In genomic region chr20:63734946-63735858, GRCh38 we compare ENCODE assay signal across 13 cellular contexts. TPM values are rescaled to one million over a fixed set of nuclear protein-coding genes. Genes with fewer than 3 reads are reported as not detected.
DNase-seq lines count a peak whose midpoint lies in the region; ATAC-seq and TF ChIP-seq lines count a peak whose summit lies in the region.
"Had no signal": no experiment of that assay in that cellular context is flagged by ENCODE, and none has a peak within 500 bp of the region (broad histone marks: within the 10 kb centered on the region; RNA-seq: fewer than 3 reads in every experiment).

No MANE protein-coding gene starts in this region.

- DNase-seq in NCI-H1694 (lab: John Stamatoyannopoulos, UW) (peak; percentile 5), NCI-H1694 treated with DMSO at 0.1 percent for 48 hours (lab: John Stamatoyannopoulos, UW) (no peak), H7 (peak; percentile 53), adrenal gland (peak in 5 of 7 donors; percentile 27 to 63 (median 42)), iPS-NIHi11 (ENCODE audit: low spot score) (no peak), SHP77 treated with DMSO at 0.1 percent for 48 hours (lab: John Stamatoyannopoulos, UW) (no peak)
- no peak for DNase-seq in naive thymus-derived CD8-positive, alpha-beta T cell
- DNase-seq: mesenchymal stem cell, NCI-H345, T-helper 9 cell, testis had no signal

- 65 to 79% (median 69%) methylated on average over 31 to 48 of the region's 48 CpGs for WGBS in adrenal gland, 4 donors

- peaks cover 23 to 26% of the 10 kb centered on the region in 2 donors for H3K4me1 ChIP-seq in adrenal gland (replicated peaks in 1 of 2)

- H3K4me1 Mint-ChIP-seq in naive thymus-derived CD8-positive, alpha-beta T cell: peaks cover 19 to 30% (median 29%) of the 10 kb centered on the region in 4 donors

- peaks cover 4% of the 10 kb centered on the region for H3K36me3 ChIP-seq in H7 (replicated peaks; ENCODE audit: control insufficient read depth, insufficient read depth, low read length)
- peaks cover 0 to 24% of the 10 kb centered on the region in 2 donors for H3K36me3 ChIP-seq in adrenal gland (replicated peaks in 1 of 2)

- H3K9me3 Mint-ChIP-seq in naive thymus-derived CD8-positive, alpha-beta T cell: no peaks in the 10 kb centered on the region

- no peak overlapping the region for H3K27ac ChIP-seq in adrenal gland
- H3K27ac ChIP-seq: pancreas, testis had no signal

- H3K27me3 Mint-ChIP-seq in naive thymus-derived CD8-positive, alpha-beta T cell: no peaks in the 10 kb centered on the region

- peaks cover 0 to 16% (median 0%) of the 10 kb centered on the region in 3 donors for H3K36me3 Mint-ChIP-seq in naive thymus-derived CD8-positive, alpha-beta T cell

- no peak overlapping the region for H3K4me3 ChIP-seq in H7 (ENCODE audit: insufficient read depth, low read depth, low read length)
- H3K4me3 ChIP-seq in adrenal gland: no peak overlapping the region
- H3K4me3 ChIP-seq: pancreas, testis had no signal

- peak in 1 of 6 experiments; percentile 2 for TF ChIP-seq CTCF in adrenal gland (IDR thresholded peaks at IDR 0.05)

- H3K27ac Mint-ChIP-seq in naive thymus-derived CD8-positive, alpha-beta T cell: peak overlapping the region in 8 of 10 donors; percentile 88 to 97 (median 94)

- POLR2A ChIA-PET in naive thymus-derived CD8-positive, alpha-beta T cell (lab: Charles Lee): interaction anchor here (0.5 to 10.0 kb wide), 16 partner anchors 10 to 520 kb away, joined by 3 to 162 read pairs (median 12); partner anchors contain the start of genes ARFRP1, GMEB2, PPDPF and PTK6

- H3K4me3 Mint-ChIP-seq in naive thymus-derived CD8-positive, alpha-beta T cell: peak overlapping the region in 8 of 10 donors; percentile 83 to 95 (median 90)

- TF ChIP-seq POLR2A in adrenal gland (IDR thresholded peaks at IDR 0.05): no peak

- 0 out of 2 replicates have a peak, but pooled peaks cover 2% of the 10 kb centered on the region for H3K27me3 ChIP-seq in H7 (ENCODE audit: control insufficient read depth, insufficient read depth, low read length)
- H3K27me3 ChIP-seq in adrenal gland: no peaks in the 10 kb centered on the region
- H3K27me3 ChIP-seq: pancreas, testis had no signal

- intact Hi-C loops in adrenal gland (cut with DNase I): no loop called here

- no peaks in the 10 kb centered on the region for H3K9me3 ChIP-seq in adrenal gland (replicated peaks in 1 of 3)
- H3K9me3 ChIP-seq: pancreas, testis had no signal

- ATAC-seq in naive thymus-derived CD8-positive, alpha-beta T cell: no peak
- no peak for ATAC-seq in HG03196 (IDR thresholded peaks at IDR 0.05; ENCODE audit: unreplicated experiment)
- ATAC-seq: pancreas had no signal

RNA-seq across cellular contexts. Expression of gene LIME1, which starts 1.3 kb away (rescaled TPM):
- total RNA-seq in H7 (2014; rRNA removed; shearing (Covaris generic)): 7.7 and 10.5 TPM in 2 replicates
- total RNA-seq in adrenal gland: 10 to 100 TPM in 4 of 8 donors, 1 to 10 TPM in 4; 1.6 to 32.2 (median 8.4) TPM
- 100 to 1,000 TPM in 1 of 3 donors, 10 to 100 TPM in 1, under 1 TPM in 1; 0.22 to 103 (median 45.0) TPM for polyA plus RNA-seq in adrenal gland
- total RNA-seq in naive thymus-derived CD8-positive, alpha-beta T cell: 100 to 1,000 TPM in 1 of 2 experiments, 10 to 100 TPM in 1; 95.0 to 104 TPM
- polyA plus RNA-seq in naive thymus-derived CD8-positive, alpha-beta T cell: 100 to 1,000 TPM; 255 to 292 (median 282) TPM

RNA-seq across cellular contexts. Expression of gene SLC2A4RG, which starts 4.4 kb away (rescaled TPM):
- 38.3 and 62.2 TPM in 2 replicates for total RNA-seq in H7 (2014; rRNA removed; shearing (Covaris generic))
- 100 to 1,000 TPM in 1 of 8 donors, 10 to 100 TPM in 7; 28.4 to 122 (median 47.9) TPM for total RNA-seq in adrenal gland
- polyA plus RNA-seq in adrenal gland: 100 to 1,000 TPM in 2 of 3 donors, 1 to 10 TPM in 1; 7.9 to 210 (median 150) TPM
- 100 to 1,000 TPM; 124 to 134 TPM for total RNA-seq in naive thymus-derived CD8-positive, alpha-beta T cell
- 1 to 10 TPM; 3.8 to 4.8 (median 4.7) TPM for polyA plus RNA-seq in naive thymus-derived CD8-positive, alpha-beta T cell

RNA-seq across cellular contexts. Expression of gene ZGPAT, which starts 27.4 kb away (rescaled TPM):
- total RNA-seq in H7 (2014; rRNA removed; shearing (Covaris generic)): 32.6 and 52.0 TPM in 2 replicates
- total RNA-seq in adrenal gland: 10 to 100 TPM; 25.8 to 56.2 (median 35.3) TPM
- polyA plus RNA-seq in adrenal gland: 100 to 1,000 TPM in 1 of 3 donors, 10 to 100 TPM in 1, 1 to 10 TPM in 1; 4.4 to 120 (median 61.7) TPM
- total RNA-seq in naive thymus-derived CD8-positive, alpha-beta T cell: 10 to 100 TPM; 52.6 to 53.9 TPM
- polyA plus RNA-seq in naive thymus-derived CD8-positive, alpha-beta T cell: 10 to 100 TPM; 42.3 to 73.8 (median 47.1) TPM

RNA-seq across cellular contexts. Expression of gene ARFRP1, which starts 27.4 kb away (rescaled TPM):
- 24.2 and 26.2 TPM in 2 replicates for total RNA-seq in H7 (2014; rRNA removed; shearing (Covaris generic))
- 10 to 100 TPM; 31.7 to 63.8 (median 42.2) TPM for total RNA-seq in adrenal gland
- polyA plus RNA-seq in adrenal gland: 10 to 100 TPM; 18.8 to 75.9 (median 52.2) TPM
- total RNA-seq in naive thymus-derived CD8-positive, alpha-beta T cell: 100 to 1,000 TPM; 106 to 108 TPM
- 10 to 100 TPM; 60.1 to 92.1 (median 80.9) TPM for polyA plus RNA-seq in naive thymus-derived CD8-positive, alpha-beta T cell

RNA-seq across cellular contexts. Expression of gene TNFRSF6B, which starts 38.8 kb away (rescaled TPM):
- total RNA-seq in H7 (2014; rRNA removed; shearing (Covaris generic)): not detected in 2 replicates
- total RNA-seq in adrenal gland: 1 to 10 TPM in 5 of 8 donors, under 1 TPM in 1, not detected in 2; 0.78 to 6.7 (median 2.6) TPM
- 10 to 100 TPM in 2 of 3 donors, not detected in 1; 36.1 to 43.3 TPM for polyA plus RNA-seq in adrenal gland
- total RNA-seq in naive thymus-derived CD8-positive, alpha-beta T cell: 1 to 10 TPM in 1 of 2 experiments, under 1 TPM in 1; 0.96 to 1.1 TPM
- under 1 TPM in 2 of 3 donors, not detected in 1; 0.22 to 0.84 TPM for polyA plus RNA-seq in naive thymus-derived CD8-positive, alpha-beta T cell

Comparison
In these comparisons a context has a peak if more than half of its experiments do, and no peak if none do; other contexts are left out.
1. DNase-seq: peak in NCI-H1694 (single experiment), H7 (single experiment) and adrenal gland (5 of 7); none in NCI-H1694 treated with DMSO at 0.1 percent for 48 hours (single experiment), naive thymus-derived CD8-positive, alpha-beta T cell (0 of 10), iPS-NIHi11 (single experiment) and SHP77 treated with DMSO at 0.1 percent for 48 hours (single experiment).